ENCODE assay signal across 13 cellular contexts in the genomic region with DNA sequence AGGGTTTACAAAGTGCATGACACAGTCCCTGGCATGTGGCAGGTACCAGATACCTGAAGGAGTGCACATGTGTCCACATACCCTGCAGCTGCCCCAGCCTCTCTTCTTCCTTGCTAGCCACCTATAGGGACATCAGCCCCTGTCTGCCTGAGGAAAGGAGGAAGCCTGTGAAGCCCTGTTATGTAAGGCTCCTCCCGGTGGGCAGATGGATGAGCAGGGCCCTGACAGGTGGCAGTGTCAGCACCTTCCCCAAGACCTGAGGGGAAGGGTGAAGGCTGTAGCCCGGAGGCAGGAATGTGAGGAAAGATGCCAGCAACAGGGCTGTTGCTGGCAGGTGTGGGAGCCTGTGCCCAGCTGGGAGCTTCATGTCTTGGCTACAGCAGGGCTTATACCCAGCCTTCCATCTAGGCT. TPM values are rescaled to one million over a fixed set of nuclear protein-coding genes. Genes with fewer than 3 reads are reported as not detected.
A peak's percentile ranks its signal among the peaks of the same experiment; 100 is the strongest.
DNase-seq lines count a peak whose midpoint lies in the region; ATAC-seq lines count a peak whose summit lies in the region.
"Had no signal": no experiment of that assay in that cellular context is flagged by ENCODE, and none has a peak within 500 bp of the region (broad histone marks: within the 10 kb centered on the region; RNA-seq: fewer than 3 reads in every experiment).

No MANE protein-coding gene starts in this region.

- H3K4me1 Mint-ChIP-seq in central memory CD8-positive, alpha-beta T cell = peaks cover 91% of the 10 kb centered on the region
- H3K4me1 Mint-ChIP-seq in natural killer cell treated with Interleukin-12 subunit alpha and Interleukin-12 subunit beta and Interleukin-15 and Interleukin-18, amount 100 ng/mL, for 72 hours (ENCODE audit: low read depth in 2 of 2) = peaks cover 56 to 67% of the 10 kb centered on the region in 2 donors

- H3K27ac Mint-ChIP-seq in central memory CD8-positive, alpha-beta T cell (ENCODE audit: low read depth) = peak overlapping the region; percentile 85
- no peak overlapping the region for H3K27ac Mint-ChIP-seq in natural killer cell treated with Interleukin-12 subunit alpha and Interleukin-12 subunit beta and Interleukin-15 and Interleukin-18, amount 100 ng/mL, for 72 hours

- H3K4me3 Mint-ChIP-seq in central memory CD8-positive, alpha-beta T cell = peak overlapping the region; percentile 67
- peak overlapping the region; percentile 1 for H3K4me3 Mint-ChIP-seq in natural killer cell treated with Interleukin-12 subunit alpha and Interleukin-12 subunit beta and Interleukin-15 and Interleukin-18, amount 100 ng/mL, for 72 hours
- H3K4me3 Mint-ChIP-seq: GM23338 had no signal

- ATAC-seq in central memory CD8-positive, alpha-beta T cell (replicated peaks; ENCODE audit: extremely low read depth, poor library complexity, severe bottlenecking) = no peak
- ATAC-seq in natural killer cell treated with Interleukin-12 subunit alpha and Interleukin-12 subunit beta and Interleukin-15 and Interleukin-18, amount 100 ng/mL, for 72 hours = no peak
- ATAC-seq in HG02840 (IDR thresholded peaks at IDR 0.05; ENCODE audit: low FRiP score, unreplicated experiment) = no peak
- ATAC-seq in GM18511 (IDR thresholded peaks at IDR 0.05; ENCODE audit: unreplicated experiment) = no peak
- ATAC-seq: GM23338 had no signal

- DNase-seq in ELF-1 (ENCODE audit: low read depth, low spot score) (peak; percentile 27), ecto neural progenitor cell (ENCODE audit: low spot score) (no peak)
- no peak for DNase-seq in central memory CD8-positive, alpha-beta T cell (ENCODE audit: low spot score in 2 of 2)
- no peak for DNase-seq in natural killer cell treated with Interleukin-12 subunit alpha and Interleukin-12 subunit beta and Interleukin-15 and Interleukin-18, amount 100 ng/mL, for 72 hours (ENCODE audit: low spot score)
- no peak for DNase-seq in stimulated activated CD4-positive, alpha-beta T cell treated with anti-CD3 and anti-CD28 coated beads, Interleukin-4, amount 100 ng/mL, for 1 hour
- DNase-seq: NCI-H1105 treated with DMSO at 0.1 percent for 48 hours, NCI-H510A treated with DMSO at 0.1 percent for 48 hours, RPMI8226 had no signal

- H3K9me3 ChIP-seq in KOPT-K1 (ENCODE audit: insufficient read depth, low read length, poor library complexity, severe bottlenecking) = no peaks in the 10 kb centered on the region
- H3K9me3 ChIP-seq: tibial nerve had no signal

- no peaks in the 10 kb centered on the region for H3K27me3 Mint-ChIP-seq in central memory CD8-positive, alpha-beta T cell
- H3K27me3 Mint-ChIP-seq in natural killer cell treated with Interleukin-12 subunit alpha and Interleukin-12 subunit beta and Interleukin-15 and Interleukin-18, amount 100 ng/mL, for 72 hours = peaks cover 7% of the 10 kb centered on the region in 2 donors

- peak overlapping the region; percentile 92 for H3K27ac ChIP-seq in KOPT-K1 (ENCODE audit: low read depth, low read length, poor library complexity, severe bottlenecking)
- H3K27ac ChIP-seq: tibial nerve had no signal

- H3K36me3 Mint-ChIP-seq in central memory CD8-positive, alpha-beta T cell (ENCODE audit: insufficient read depth) = peaks cover 76% of the 10 kb centered on the region
- peaks cover 8% of the 10 kb centered on the region for H3K36me3 Mint-ChIP-seq in natural killer cell treated with Interleukin-12 subunit alpha and Interleukin-12 subunit beta and Interleukin-15 and Interleukin-18, amount 100 ng/mL, for 72 hours

- no peaks in the 10 kb centered on the region for H3K9me3 Mint-ChIP-seq in central memory CD8-positive, alpha-beta T cell
- no peaks in the 10 kb centered on the region for H3K9me3 Mint-ChIP-seq in natural killer cell treated with Interleukin-12 subunit alpha and Interleukin-12 subunit beta and Interleukin-15 and Interleukin-18, amount 100 ng/mL, for 72 hours
- H3K9me3 Mint-ChIP-seq: GM23338 had no signal

- H3K36me3 ChIP-seq in KOPT-K1 (ENCODE audit: insufficient read depth, low read length) = peaks cover 95% of the 10 kb centered on the region

RNA-seq across cellular contexts. Expression of a gene that starts 21.7 kb away (rescaled TPM):
- 1 to 10 TPM; 2.6 to 6.1 TPM for total RNA-seq in natural killer cell treated with Interleukin-12 subunit alpha and Interleukin-12 subunit beta and Interleukin-15 and Interleukin-18, amount 100 ng/mL, for 72 hours

RNA-seq across cellular contexts. Expression of a gene that starts 40.5 kb away (rescaled TPM):
- 100 to 1,000 TPM; 162 to 210 TPM for total RNA-seq in natural killer cell treated with Interleukin-12 subunit alpha and Interleukin-12 subunit beta and Interleukin-15 and Interleukin-18, amount 100 ng/mL, for 72 hours
